Comparison of ENCODE assay signal across 32 cellular contexts in genomic region chr10:44908936-44909335, GRCh38. TPM values are rescaled to one million over a fixed set of nuclear protein-coding genes. Genes with fewer than 3 reads are reported as not detected.
DNase-seq lines count a peak whose midpoint lies in the region; ATAC-seq and TF ChIP-seq lines count a peak whose summit lies in the region.
"Had no signal": no experiment of that assay in that cellular context is flagged by ENCODE, and none has a peak within 500 bp of the region (broad histone marks: within the 10 kb centered on the region; RNA-seq: fewer than 3 reads in every experiment).

No MANE protein-coding gene starts in this region.

- H3K4me3 Mint-ChIP-seq in progenitor cell of endocrine pancreas (ENCODE audit: low read depth) (no peak overlapping the region), Caco-2 (ENCODE audit: unreplicated experiment) (no peak overlapping the region), GM23338 (no peak overlapping the region)
- H3K4me3 Mint-ChIP-seq: activated naive CD8-positive, alpha-beta T cell treated with anti-CD3 and anti-CD28 coated beads for 36 hours had no signal

- H3K36me3 ChIP-seq in Caco-2 (ENCODE audit: control insufficient read depth, insufficient read depth, low read length) = no peaks in the 10 kb centered on the region
- no peaks in the 10 kb centered on the region for H3K36me3 ChIP-seq in GM23338 (ENCODE audit: insufficient read depth)
- H3K36me3 ChIP-seq: lower lobe of right lung, stomach, upper lobe of left lung had no signal

- H2AFZ ChIP-seq in GM23338 = no peak overlapping the region

- DNase-seq in DMS53 (lab: John Stamatoyannopoulos, UW) = peak; percentile 75
- DNase-seq in NCI-H510A treated with DMSO at 0.1 percent for 48 hours (lab: John Stamatoyannopoulos, UW) = peak; percentile 27
- DNase-seq in islet precursor cell = peak; percentile 45
- DNase-seq in progenitor cell of endocrine pancreas (ENCODE audit: low spot score, unreplicated experiment) = no peak
- DNase-seq in Caco-2 = no peak
- no peak for DNase-seq in GM23338 (ENCODE audit: low spot score)
- DNase-seq in NCI-H2107 (lab: John Stamatoyannopoulos, UW) = no peak
- no peak for DNase-seq in activated CD4-positive, alpha-beta T cell treated with anti-CD3 and anti-CD28 coated beads, Interleukin-2, amount 50 U/mL, for 4 hours
- DNase-seq: ACHN; activated CD8-positive, alpha-beta memory T cell treated with anti-CD3 and anti-CD28 coated beads, Interleukin-2, amount 50 U/mL, for 48 hours; activated naive CD8-positive, alpha-beta T cell treated with anti-CD3 and anti-CD28 coated beads for 36 hours; C1 segment of cervical spinal cord; effector CD8-positive, alpha-beta T cell; erythroblast; foreskin keratinocyte; HCEC 1CT; KBM-7; lower lobe of right lung; NCI-H1694 treated with DMSO at 0.1 percent for 48 hours; NCI-H446 treated with DMSO at 0.1 percent for 48 hours; NK-92 treated with Interleukin-12 subunit alpha and Interleukin-12 subunit beta, amount 100 ng/mL, for 24 hours; right cardiac atrium; stimulated activated CD4-positive, alpha-beta T cell treated with anti-CD3 and anti-CD28 coated beads, Interleukin-15, amount 100 ng/mL, for 24 hours; stomach; upper lobe of left lung had no signal

- H3K4me1 ChIP-seq in Caco-2 = peaks cover 21% of the 10 kb centered on the region
- H3K4me1 ChIP-seq in GM23338 (ENCODE audit: insufficient read depth) = peaks cover 5% of the 10 kb centered on the region; the same call in 1 of the 2 replicates
- H3K4me1 ChIP-seq: foreskin keratinocyte had no signal

- CTCF ChIA-PET in Caco-2 (lab: Charles Lee) = interaction anchor here (0.6 to 1.8 kb wide), 2 partner anchors 16 to 45 kb away, joined by 4 to 5 read pairs; no protein-coding TSS in a partner anchor

- peaks cover 45% of the 10 kb centered on the region for H3K4me1 Mint-ChIP-seq in progenitor cell of endocrine pancreas (ENCODE audit: low read depth)
- no peaks in the 10 kb centered on the region for H3K4me1 Mint-ChIP-seq in Caco-2 (ENCODE audit: low read depth, unreplicated experiment)
- H3K4me1 Mint-ChIP-seq in GM23338 = peaks cover 34% of the 10 kb centered on the region

- TF ChIP-seq CTCF in progenitor cell of endocrine pancreas (IDR thresholded peaks at IDR 0.05; ENCODE audit: unreplicated experiment) = no peak
- TF ChIP-seq CTCF in Caco-2 (IDR thresholded peaks at IDR 0.05; ENCODE audit: insufficient read depth in 1 of 2, low read depth in 1 of 2, low read length in 1 of 2, severe bottlenecking in 1 of 2, unreplicated experiment in 1 of 2) = no peak
- TF ChIP-seq CTCF in GM23338 (conservative IDR thresholded peaks at IDR 0.05; ENCODE audit: low read depth in 2 of 2) = no peak

- ATAC-seq in GM23338 = no peak
- ATAC-seq: foreskin keratinocyte, lower lobe of right lung, Panc1, right cardiac atrium had no signal

- BruUV-seq in Caco-2 (replicated peaks; lab: Mats Ljungman, UMichigan) = no TSS peak

- no peaks in the 10 kb centered on the region for H3K9me3 Mint-ChIP-seq in progenitor cell of endocrine pancreas (ENCODE audit: low read depth)
- H3K9me3 Mint-ChIP-seq in Caco-2 (ENCODE audit: unreplicated experiment) = no peaks in the 10 kb centered on the region
- H3K9me3 Mint-ChIP-seq in GM23338 = no peaks in the 10 kb centered on the region
- H3K9me3 Mint-ChIP-seq: activated naive CD8-positive, alpha-beta T cell treated with anti-CD3 and anti-CD28 coated beads for 36 hours; activated T-helper 2 cell treated with anti-CD3 and anti-CD28 coated beads, Interferon-gamma antibody, Interleukin-2, Interleukin-4, amounts not matched to agents 10 μg/mL and 5 μg/mL and 100 μg/mL, durations not matched to agents 14 hours and 24 hours and 36 hours had no signal

- H3K27me3 ChIP-seq in Caco-2 (replicated peaks; ENCODE audit: control insufficient read depth, insufficient read depth, low read length) (no peaks in the 10 kb centered on the region), GM23338 (ENCODE audit: insufficient read depth) (no peaks in the 10 kb centered on the region)
- H3K27me3 ChIP-seq: stomach, upper lobe of left lung had no signal

- H3K36me3 Mint-ChIP-seq in progenitor cell of endocrine pancreas (ENCODE audit: insufficient read depth) (no peaks in the 10 kb centered on the region), Caco-2 (ENCODE audit: insufficient read depth, unreplicated experiment) (no peaks in the 10 kb centered on the region), GM23338 (ENCODE audit: low read depth) (no peaks in the 10 kb centered on the region)
- H3K36me3 Mint-ChIP-seq: activated naive CD8-positive, alpha-beta T cell treated with anti-CD3 and anti-CD28 coated beads for 36 hours had no signal

- no peaks in the 10 kb centered on the region for H3F3A ChIP-seq in GM23338 (replicated peaks; ENCODE audit: low read depth)

- intact Hi-C loops in Caco-2 (cut with micrococcal nuclease; ENCODE audit: unreplicated experiment) = no loop called here

- no peaks in the 10 kb centered on the region for H4K20me1 ChIP-seq in GM23338 (replicated peaks; ENCODE audit: insufficient read depth)

- H3K27ac ChIP-seq in GM23338 (ENCODE audit: low read depth) = no peak overlapping the region
- H3K27ac ChIP-seq: foreskin keratinocyte, lower lobe of right lung, SK-N-MC, stomach, upper lobe of left lung, VCaP had no signal

- H3K9me2 ChIP-seq in GM23338 (ENCODE audit: insufficient read depth) = no peaks in the 10 kb centered on the region; the same call in 1 of the 2 replicates

- H3K27ac Mint-ChIP-seq in progenitor cell of endocrine pancreas (peak overlapping the region; percentile 73), Caco-2 (ENCODE audit: unreplicated experiment) (no peak overlapping the region), GM23338 (no peak overlapping the region)
- H3K27ac Mint-ChIP-seq: activated naive CD8-positive, alpha-beta T cell treated with anti-CD3 and anti-CD28 coated beads for 36 hours; activated T-helper 2 cell treated with anti-CD3 and anti-CD28 coated beads, Interferon-gamma antibody, Interleukin-2, Interleukin-4, amounts not matched to agents 10 μg/mL and 5 μg/mL and 100 μg/mL, durations not matched to agents 14 hours and 24 hours and 36 hours had no signal

- H3K27me3 Mint-ChIP-seq in progenitor cell of endocrine pancreas (no peaks in the 10 kb centered on the region), Caco-2 (ENCODE audit: insufficient read depth, unreplicated experiment) (peaks cover 4% of the 10 kb centered on the region), GM23338 (ENCODE audit: insufficient read depth, low read depth, poor library complexity) (peaks cover 12% of the 10 kb centered on the region)
- H3K27me3 Mint-ChIP-seq: activated naive CD8-positive, alpha-beta T cell treated with anti-CD3 and anti-CD28 coated beads for 36 hours had no signal

- H3K79me2 ChIP-seq in GM23338 (replicated peaks; ENCODE audit: insufficient read depth) = no peaks in the 10 kb centered on the region

- no peaks in the 10 kb centered on the region; the same call in 1 of the 2 replicates for H3K9me3 ChIP-seq in Caco-2
- H3K9me3 ChIP-seq: lower lobe of right lung, stomach, upper lobe of left lung had no signal

- H3K4me3 ChIP-seq in Caco-2 (ENCODE audit: low read depth, low read length) (no peak overlapping the region), GM23338 (no peak overlapping the region)
- H3K4me3 ChIP-seq: lower lobe of right lung, SK-N-MC, stomach, upper lobe of left lung had no signal

- H3K4me2 ChIP-seq in GM23338 = no peak overlapping the region

- POLR2A ChIA-PET in Caco-2 (lab: Charles Lee) = interaction anchor here (0.7 kb wide), 1 partner anchor 30 kb away, joined by 4 read pairs; no protein-coding TSS in a partner anchor

TF ChIP-seq in GM23338, 12 proteins besides CTCF, POLR2A, EP300 and RAD21 (continues in another document):
- TF ChIP-seq EZH2 (IDR thresholded peaks at IDR 0.05; ENCODE audit: low read depth, unreplicated experiment) = no peak
- TF ChIP-seq, protein P1, sequence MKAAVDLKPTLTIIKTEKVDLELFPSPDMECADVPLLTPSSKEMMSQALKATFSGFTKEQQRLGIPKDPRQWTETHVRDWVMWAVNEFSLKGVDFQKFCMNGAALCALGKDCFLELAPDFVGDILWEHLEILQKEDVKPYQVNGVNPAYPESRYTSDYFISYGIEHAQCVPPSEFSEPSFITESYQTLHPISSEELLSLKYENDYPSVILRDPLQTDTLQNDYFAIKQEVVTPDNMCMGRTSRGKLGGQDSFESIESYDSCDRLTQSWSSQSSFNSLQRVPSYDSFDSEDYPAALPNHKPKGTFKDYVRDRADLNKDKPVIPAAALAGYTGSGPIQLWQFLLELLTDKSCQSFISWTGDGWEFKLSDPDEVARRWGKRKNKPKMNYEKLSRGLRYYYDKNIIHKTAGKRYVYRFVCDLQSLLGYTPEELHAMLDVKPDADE (IDR thresholded peaks at IDR 0.05) = no peak

RNA-seq across cellular contexts. Expression of gene TMEM72, which starts 2.2 kb away (rescaled TPM):
- total RNA-seq in progenitor cell of endocrine pancreas = 0.93 and 1.5 TPM in 2 replicates
- total RNA-seq in Caco-2 (2022) = not detected in 2 replicates
- total RNA-seq in GM23338 (2014; rRNA removed; shearing (Covaris generic)) = not detected in 2 replicates
- not detected in 2 replicates for polyA plus RNA-seq in GM23338 (2016; fragmentation: Nextera tagmentation; extraction: Ambion mirVana)
- total RNA-seq: activated naive CD8-positive, alpha-beta T cell treated with anti-CD3 and anti-CD28 coated beads for 36 hours; activated T-helper 2 cell treated with anti-CD3 and anti-CD28 coated beads, Interferon-gamma antibody, Interleukin-2, Interleukin-4, amounts not matched to agents 10 μg/mL and 5 μg/mL and 100 μg/mL, durations not matched to agents 14 hours and 24 hours and 36 hours; foreskin keratinocyte; HT1080; lower lobe of right lung; osteocyte; T-helper 2 cell treated with Interferon-gamma antibody and Interleukin-4, amounts not matched to agents 100 ng/mL and 5 ng/mL, for 36 hours had no signal
- polyA plus RNA-seq: foreskin keratinocyte had no signal

RNA-seq across cellular contexts. Expression of gene RASSF4, which starts 50.7 kb away (rescaled TPM):
- total RNA-seq in progenitor cell of endocrine pancreas = 21.2 and 23.0 TPM in 2 replicates
- 40.8 and 55.6 TPM in 2 replicates for total RNA-seq in Caco-2 (2022)
- 10.3 and 12.4 TPM in 2 replicates for total RNA-seq in GM23338 (2014; rRNA removed; shearing (Covaris generic))
- polyA plus RNA-seq in GM23338 (2016; fragmentation: Nextera tagmentation; extraction: Ambion mirVana) = 13.6 and 17.8 TPM in 2 replicates

Comparison
In these comparisons a context has a peak if more than half of its experiments do, and no peak if none do; other contexts are left out.
1. DNase-seq: peak in DMS53 (single experiment), NCI-H510A treated with DMSO at 0.1 percent for 48 hours (single experiment) and islet precursor cell (single experiment); none in progenitor cell of endocrine pancreas (single experiment), Caco-2 (0 of 2), GM23338 (single experiment), NCI-H2107 (single experiment) and activated CD4-positive, alpha-beta T cell treated with anti-CD3 and anti-CD28 coated beads, Interleukin-2, amount 50 U/mL, for 4 hours (0 of 2).